15 cellular contexts compared by ENCODE assay signal in the genomic region with DNA sequence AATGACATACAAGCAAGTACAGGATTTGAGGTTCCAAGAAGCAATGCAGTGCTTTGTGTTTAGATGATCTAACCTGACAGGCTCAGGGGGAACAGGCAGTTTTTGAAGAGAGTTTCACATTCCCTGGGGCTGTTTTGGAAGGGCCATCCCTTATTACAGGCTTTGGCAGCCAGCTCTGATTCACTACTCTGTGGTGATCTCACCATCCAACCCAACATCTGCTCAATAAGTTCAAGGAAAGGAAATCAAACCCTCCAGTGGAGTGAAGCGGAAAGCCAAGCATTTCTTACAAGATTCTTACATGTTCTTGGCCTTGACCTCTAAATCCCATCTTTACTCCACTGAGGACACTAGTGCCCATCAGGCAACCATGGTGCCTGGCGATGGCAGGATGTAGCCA. TPM values are rescaled to one million over a fixed set of nuclear protein-coding genes. Genes with fewer than 3 reads are reported as not detected.
DNase-seq lines count a peak whose midpoint lies in the region; ATAC-seq, FAIRE-seq and TF ChIP-seq lines count a peak whose summit lies in the region.
"Had no signal": no experiment of that assay in that cellular context is flagged by ENCODE, and none has a peak within 500 bp of the region (broad histone marks: within the 10 kb centered on the region; RNA-seq: fewer than 3 reads in every experiment).

No MANE protein-coding gene starts in this region.

- no peaks in the 10 kb centered on the region for H3K27me3 ChIP-seq in hepatocyte

- peak; percentile 39 for DNase-seq in AG08396 (ENCODE audit: low spot score)
- DNase-seq in H54 (ENCODE audit: insufficient read length, low spot score), result peak; percentile 26
- DNase-seq in astrocyte of the cerebellum (ENCODE audit: low read depth), result peak; percentile 28
- peak; percentile 17 for DNase-seq in hepatic stellate cell (ENCODE audit: low spot score)
- no peak for DNase-seq in hepatocyte (ENCODE audit: low spot score)
- no peak for DNase-seq in immature natural killer cell
- no peak for DNase-seq in globus pallidus (ENCODE audit: low spot score)
- DNase-seq: dermis blood vessel endothelial cell; glutamatergic neuron; MV-4-11; naive thymus-derived CD4-positive, alpha-beta T cell; stimulated activated naive CD8-positive, alpha-beta T cell treated with anti-CD3 and anti-CD28 coated beads, Interleukin-15, amount 100 ng/mL, for 72 hours had no signal

- no peak for FAIRE-seq in H54 (lab: Jason Lieb, UNC)

- TF ChIP-seq CTCF in astrocyte of the cerebellum (IDR thresholded peaks at IDR 0.05; ENCODE audit: low read depth, low read length, missing control alignments), result no peak
- no peak for TF ChIP-seq CTCF in hepatocyte (IDR thresholded peaks at IDR 0.05; ENCODE audit: poor library complexity)

- H3K27me3 Mint-ChIP-seq in immature natural killer cell (ENCODE audit: low read depth in 3 of 3), result peaks cover 8 to 15% (median 9%) of the 10 kb centered on the region in 3 donors
- H3K27me3 Mint-ChIP-seq: naive thymus-derived CD4-positive, alpha-beta T cell; stimulated activated naive CD8-positive, alpha-beta T cell treated with anti-CD3 and anti-CD28 coated beads, Interleukin-15, amount 100 ng/mL, for 72 hours had no signal

- H3K4me3 Mint-ChIP-seq in immature natural killer cell, result no peak overlapping the region
- H3K4me3 Mint-ChIP-seq: CD14-positive monocyte; naive thymus-derived CD4-positive, alpha-beta T cell; stimulated activated naive CD8-positive, alpha-beta T cell treated with anti-CD3 and anti-CD28 coated beads, Interleukin-15, amount 100 ng/mL, for 72 hours had no signal

- no peak overlapping the region for H3K4me2 ChIP-seq in hepatocyte

- in situ Hi-C loops in astrocyte of the cerebellum (cut with HindIII; ENCODE audit: low sequenced_read_pairs), result no loop called here

- H3K9me2 ChIP-seq in hepatocyte (replicated peaks; ENCODE audit: insufficient read depth), result no peaks in the 10 kb centered on the region

- H3K36me3 Mint-ChIP-seq in immature natural killer cell, result peaks cover 0 to 39% (median 16%) of the 10 kb centered on the region in 3 donors

- no peak overlapping the region for H3K4me3 ChIP-seq in astrocyte of the cerebellum (ENCODE audit: low read depth, low read length)
- H3K4me3 ChIP-seq in hepatocyte, result no peak overlapping the region

- H4K20me1 ChIP-seq in hepatocyte (ENCODE audit: insufficient read depth, poor library complexity, severe bottlenecking), result no peaks in the 10 kb centered on the region

- no peaks in the 10 kb centered on the region for H3K36me3 ChIP-seq in hepatocyte (replicated peaks; ENCODE audit: insufficient read depth, low read depth)

- peak overlapping the region in 1 of 6 donors; percentile 6 for H3K27ac Mint-ChIP-seq in immature natural killer cell
- H3K27ac Mint-ChIP-seq: naive thymus-derived CD4-positive, alpha-beta T cell had no signal

- no peak overlapping the region for H3K27ac ChIP-seq in hepatocyte

- peaks cover 29 to 51% of the 10 kb centered on the region in 2 donors for H3K4me1 Mint-ChIP-seq in immature natural killer cell
- H3K4me1 Mint-ChIP-seq: CD14-positive monocyte had no signal

- H3K9me3 ChIP-seq in hepatocyte (ENCODE audit: low read depth), result no peaks in the 10 kb centered on the region

- no peak for TF ChIP-seq POLR2A in H54 (IDR thresholded peaks at IDR 0.05; ENCODE audit: low read depth, low read length)

- no peak overlapping the region for H2AFZ ChIP-seq in hepatocyte

- H3K79me2 ChIP-seq in hepatocyte, result no peaks in the 10 kb centered on the region

- no peak for ATAC-seq in HG02884 (IDR thresholded peaks at IDR 0.05; ENCODE audit: unreplicated experiment)
- ATAC-seq: naive thymus-derived CD4-positive, alpha-beta T cell; stimulated activated naive CD8-positive, alpha-beta T cell treated with anti-CD3 and anti-CD28 coated beads, Interleukin-15, amount 100 ng/mL, for 72 hours had no signal

- H3K4me1 ChIP-seq in hepatocyte (ENCODE audit: insufficient read depth), result no peaks in the 10 kb centered on the region

- no peaks in the 10 kb centered on the region for H3K9me3 Mint-ChIP-seq in immature natural killer cell
- H3K9me3 Mint-ChIP-seq: CD14-positive monocyte; naive thymus-derived CD4-positive, alpha-beta T cell; stimulated activated naive CD8-positive, alpha-beta T cell treated with anti-CD3 and anti-CD28 coated beads, Interleukin-15, amount 100 ng/mL, for 72 hours had no signal

- WGBS in hepatocyte (ENCODE audit: low lambda C conversion rate, missing lambda C conversion rate), result 75% methylated on average over 2 of the region's 2 CpGs

RNA-seq across cellular contexts. Expression of a gene that starts 7.5 kb away (rescaled TPM):
- total RNA-seq in hepatocyte, result 25.4 and 30.6 TPM in 2 replicates
- polyA plus RNA-seq in hepatocyte (33.7 and 42.7 TPM in 2 replicates), immature natural killer cell (100 to 1,000 TPM; 143 to 230 (median 163) TPM)

RNA-seq across cellular contexts. Expression of a gene that starts 43.2 kb away (rescaled TPM):
- 13.4 and 19.6 TPM in 2 replicates for total RNA-seq in hepatocyte
- polyA plus RNA-seq in hepatocyte, result 9.1 and 14.6 TPM in 2 replicates
- polyA plus RNA-seq in immature natural killer cell, result 10 to 100 TPM; 39.9 to 58.6 (median 45.7) TPM

RNA-seq across cellular contexts. Expression of a gene that starts 52.1 kb away (rescaled TPM):
- not detected in 2 replicates for total RNA-seq in hepatocyte
- polyA plus RNA-seq in hepatocyte (not detected in 2 replicates), immature natural killer cell (not detected)
- total RNA-seq: dermis blood vessel endothelial cell; left lobe of liver; naive thymus-derived CD4-positive, alpha-beta T cell had no signal
- polyA plus RNA-seq: CD14-positive monocyte; naive thymus-derived CD4-positive, alpha-beta T cell had no signal

Comparison
In these comparisons a context has a peak if more than half of its experiments do, and no peak if none do; other contexts are left out.
1. DNase-seq: peak in AG08396 (single experiment), H54 (single experiment), astrocyte of the cerebellum (single experiment) and hepatic stellate cell (single experiment); none in hepatocyte (single experiment), immature natural killer cell (0 of 3) and globus pallidus (single experiment).